1 cellular context compared by ENCODE assay signal in genomic region chr5:136036991-136037705, GRCh38.
TF ChIP-seq lines count a peak whose summit lies in the region.

No MANE protein-coding gene starts in this region.

TF ChIP-seq in HepG2, 621 proteins besides CTCF, POLR2A, EP300 and RAD21:
- TF ChIP-seq ZNF713 (CRISPR knock-in tag; IDR thresholded peaks at IDR 0.05), result no peak
- TF ChIP-seq ZNF776 (CRISPR knock-in tag; IDR thresholded peaks at IDR 0.05), result no peak
- TF ChIP-seq KDM2A (CRISPR knock-in tag; IDR thresholded peaks at IDR 0.05; ENCODE audit: borderline replicate concordance, low read depth), result no peak
- TF ChIP-seq MAFF (IDR thresholded peaks at IDR 0.05; ENCODE audit: low read depth, low read length), result no peak
- no peak for TF ChIP-seq DDIT3 (CRISPR knock-in tag; IDR thresholded peaks at IDR 0.05)
- no peak for TF ChIP-seq NFRKB (IDR thresholded peaks at IDR 0.05)
TF ChIP-seq in HepG2: peak in this region for 0.
